Comparison of ENCODE assay signal across 25 cellular contexts in the genomic region with DNA sequence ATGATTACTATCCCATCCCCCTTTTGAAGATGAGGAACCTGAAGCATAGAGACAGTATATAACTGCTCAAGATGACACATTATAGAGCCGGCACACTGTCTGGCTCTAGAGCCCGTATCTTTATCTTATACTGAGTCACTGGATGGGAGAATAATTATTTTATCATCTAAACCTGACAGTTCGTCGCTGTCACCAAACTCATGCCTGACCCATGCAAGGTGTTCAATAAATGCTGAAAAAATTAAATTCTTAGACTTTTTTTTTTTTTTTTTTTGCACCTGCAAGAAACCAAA.
"Had no signal": no experiment of that assay in that cellular context is flagged by ENCODE, and none has a peak within 500 bp of the region (broad histone marks: within the 10 kb centered on the region; RNA-seq: fewer than 3 reads in every experiment).

No MANE protein-coding gene starts in this region.

- H3K36me3 ChIP-seq: ascending aorta, breast epithelium, cardiac muscle cell had no signal

- H3K4me3 ChIP-seq: ascending aorta, breast epithelium, cardiac muscle cell, coronary artery, dorsolateral prefrontal cortex had no signal

- DNase-seq: activated CD4-positive, alpha-beta memory T cell treated with anti-CD3 and anti-CD28 coated beads for 36 hours; activated CD4-positive, alpha-beta T cell treated with anti-CD3 and anti-CD28 coated beads for 36 hours; activated CD4-positive, alpha-beta T cell treated with anti-CD3 and anti-CD28 coated beads, Interleukin-2, amount 10 ng/mL, durations not matched to agents 24 days and 14 days; activated CD4-positive, CD25-positive, alpha-beta regulatory T cell; activated CD4-positive, CD25-positive, alpha-beta regulatory T cell treated with anti-CD3 and anti-CD28 coated beads, Interleukin-2, amount 50 U/mL, for 72 hours; activated CD8-positive, alpha-beta memory T cell treated with anti-CD3 and anti-CD28 coated beads, Interleukin-2, amount 10 ng/mL, durations not matched to agents 7 days and 5 days; activated CD8-positive, alpha-beta memory T cell treated with anti-CD3 and anti-CD28 coated beads, Interleukin-2, amount 50 U/mL, for 4 hours; activated CD8-positive, alpha-beta T cell treated with anti-CD3 and anti-CD28 coated beads, Interleukin-2, amount 10 ng/mL, durations not matched to agents 7 days and 5 days; activated effector memory CD4-positive, alpha-beta T cell treated with anti-CD3 and anti-CD28 coated beads, Interleukin-2, amount 50 U/mL, for 16 hours; activated naive CD4-positive, alpha-beta T cell treated with anti-CD3 and anti-CD28 coated beads for 36 hours; activated naive CD8-positive, alpha-beta T cell treated with anti-CD3 and anti-CD28 coated beads, Interleukin-2, amount 10 ng/mL, durations not matched to agents 7 days and 5 days; activated T-cell treated with anti-CD3 and anti-CD28 coated beads, Interleukin-2, amount 50 U/mL, for 1 hour; activated T-cell treated with anti-CD3 and anti-CD28 coated beads, Interleukin-2, amount 50 U/mL, for 48 hours; dorsolateral prefrontal cortex; effector memory CD4-positive, alpha-beta T cell; endodermal cell; foreskin fibroblast; head of caudate nucleus; hippocampal formation had no signal

- H3K9me3 ChIP-seq: ascending aorta, breast epithelium had no signal

- H3K27ac ChIP-seq: ascending aorta, breast epithelium, cardiac muscle cell, coronary artery, dorsolateral prefrontal cortex had no signal

- ATAC-seq: activated CD4-positive, alpha-beta T cell treated with anti-CD3 and anti-CD28 coated beads for 36 hours; activated CD8-positive, alpha-beta memory T cell treated with anti-CD3 and anti-CD28 coated beads, Interleukin-2, amount 10 ng/mL, durations not matched to agents 7 days and 5 days; activated CD8-positive, alpha-beta T cell treated with anti-CD3 and anti-CD28 coated beads, Interleukin-2, amount 10 ng/mL, durations not matched to agents 7 days and 5 days; activated naive CD4-positive, alpha-beta T cell treated with anti-CD3 and anti-CD28 coated beads, Interleukin-2, amount 50 U/mL, for 72 hours; esophagus mucosa had no signal

- H3K27me3 ChIP-seq: ascending aorta, breast epithelium, cardiac muscle cell, dorsolateral prefrontal cortex had no signal

- H3K4me1 ChIP-seq: ascending aorta, breast epithelium had no signal
